Comparison of ENCODE assay signal across 30 cellular contexts in the genomic region with DNA sequence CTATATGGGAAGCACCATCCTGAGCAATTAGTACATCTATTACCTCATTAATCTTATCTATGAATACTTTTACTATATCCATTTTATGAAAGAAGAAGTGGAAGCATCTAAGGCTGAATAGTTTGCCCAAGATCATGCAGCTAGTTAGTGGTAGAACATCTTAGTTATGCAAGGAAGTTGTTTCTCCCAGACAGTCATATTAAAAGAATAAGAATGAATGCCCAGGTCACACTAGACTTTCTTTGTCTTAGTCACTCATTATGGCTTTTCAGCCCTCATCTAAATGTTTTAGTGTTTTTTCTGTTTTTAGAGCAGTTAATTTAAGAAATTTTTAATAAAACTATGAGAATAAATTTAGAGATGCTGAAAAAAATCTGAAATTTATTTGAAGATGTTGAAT.
"Had no signal": no experiment of that assay in that cellular context is flagged by ENCODE, and none has a peak within 500 bp of the region (broad histone marks: within the 10 kb centered on the region; RNA-seq: fewer than 3 reads in every experiment).

No MANE protein-coding gene starts in this region.

- H3K27me3 ChIP-seq: ascending aorta, breast epithelium, cardiac muscle cell, colonic mucosa, esophagus squamous epithelium had no signal

- H3K27me3 Mint-ChIP-seq: activated CD4-positive, alpha-beta memory T cell treated with anti-CD3 and anti-CD28 coated beads, Interleukin-2, amount 10 ng/mL, durations not matched to agents 7 days and 5 days; activated CD4-positive, alpha-beta T cell treated with anti-CD3 and anti-CD28 coated beads for 36 hours; activated CD4-positive, alpha-beta T cell treated with anti-CD3 and anti-CD28 coated beads, Interleukin-2, amount 10 ng/mL, durations not matched to agents 7 days and 5 days; activated naive CD4-positive, alpha-beta T cell treated with anti-CD3 and anti-CD28 coated beads, Interleukin-2, amount 10 ng/mL, durations not matched to agents 7 days and 5 days; activated naive CD8-positive, alpha-beta T cell treated with anti-CD3 and anti-CD28 coated beads, Interleukin-2, amount 10 ng/mL, durations not matched to agents 7 days and 5 days; activated T-cell treated with anti-CD3 and anti-CD28 coated beads, Interleukin-2, amount 50 U/mL, for 24 hours had no signal

- H3K4me1 Mint-ChIP-seq: activated CD4-positive, alpha-beta T cell treated with anti-CD3 and anti-CD28 coated beads, Interleukin-2, amount 10 ng/mL, durations not matched to agents 7 days and 5 days; activated naive CD4-positive, alpha-beta T cell treated with anti-CD3 and anti-CD28 coated beads, Interleukin-2, amount 10 ng/mL, durations not matched to agents 7 days and 5 days had no signal

- ATAC-seq: activated CD4-positive, alpha-beta T cell treated with anti-CD3 and anti-CD28 coated beads for 36 hours; activated naive CD4-positive, alpha-beta T cell treated with anti-CD3 and anti-CD28 coated beads, Interleukin-2, amount 50 U/mL, for 72 hours; activated T-cell treated with anti-CD3 and anti-CD28 coated beads, Interleukin-2, amount 50 U/mL, for 72 hours had no signal

- H3K36me3 ChIP-seq: ascending aorta, breast epithelium, cardiac muscle cell, colonic mucosa, esophagus squamous epithelium had no signal

- H3K9me3 ChIP-seq: ascending aorta, breast epithelium, colonic mucosa, esophagus squamous epithelium had no signal

- FAIRE-seq: endometrium, endothelial cell of umbilical vein had no signal

- H3K4me3 Mint-ChIP-seq: activated CD4-positive, alpha-beta memory T cell treated with anti-CD3 and anti-CD28 coated beads, Interleukin-2, amount 10 ng/mL, durations not matched to agents 7 days and 5 days; activated CD4-positive, alpha-beta T cell treated with anti-CD3 and anti-CD28 coated beads for 36 hours; activated CD4-positive, alpha-beta T cell treated with anti-CD3 and anti-CD28 coated beads, Interleukin-2, amount 10 ng/mL, durations not matched to agents 7 days and 5 days; activated naive CD4-positive, alpha-beta T cell treated with anti-CD3 and anti-CD28 coated beads, Interleukin-2, amount 10 ng/mL, durations not matched to agents 7 days and 5 days; activated naive CD8-positive, alpha-beta T cell treated with anti-CD3 and anti-CD28 coated beads, Interleukin-2, amount 10 ng/mL, durations not matched to agents 7 days and 5 days; activated T-cell treated with anti-CD3 and anti-CD28 coated beads, Interleukin-2, amount 50 U/mL, for 24 hours; activated T-cell treated with anti-CD3 and anti-CD28 coated beads, Interleukin-2, amount 50 U/mL, for 72 hours; brain had no signal

- H3K27ac ChIP-seq: ascending aorta, breast epithelium, cardiac muscle cell, colonic mucosa, epithelial cell of prostate, esophagus squamous epithelium had no signal

- H3K27ac Mint-ChIP-seq: activated CD4-positive, alpha-beta memory T cell treated with anti-CD3 and anti-CD28 coated beads, Interleukin-2, amount 10 ng/mL, durations not matched to agents 7 days and 5 days; activated CD4-positive, alpha-beta T cell treated with anti-CD3 and anti-CD28 coated beads for 36 hours; activated CD4-positive, alpha-beta T cell treated with anti-CD3 and anti-CD28 coated beads, Interleukin-2, amount 10 ng/mL, durations not matched to agents 7 days and 5 days; activated naive CD4-positive, alpha-beta T cell treated with anti-CD3 and anti-CD28 coated beads, Interleukin-2, amount 50 U/mL, for 72 hours; activated naive CD8-positive, alpha-beta T cell treated with anti-CD3 and anti-CD28 coated beads, Interleukin-2, amount 10 ng/mL, durations not matched to agents 7 days and 5 days; activated T-cell treated with anti-CD3 and anti-CD28 coated beads, Interleukin-2, amount 50 U/mL, for 24 hours; activated T-cell treated with anti-CD3 and anti-CD28 coated beads, Interleukin-2, amount 50 U/mL, for 72 hours; brain had no signal

- H3K4me3 ChIP-seq: ascending aorta, breast epithelium, cardiac muscle cell, colonic mucosa, esophagus squamous epithelium had no signal

- H3K4me1 ChIP-seq: ascending aorta, breast epithelium, colonic mucosa, esophagus squamous epithelium had no signal

- DNase-seq: activated CD4-positive, alpha-beta memory T cell treated with anti-CD3 and anti-CD28 coated beads, Interleukin-2, amount 10 ng/mL, durations not matched to agents 7 days and 5 days; activated CD4-positive, alpha-beta T cell treated with anti-CD3 and anti-CD28 coated beads for 36 hours; activated CD4-positive, alpha-beta T cell treated with anti-CD3 and anti-CD28 coated beads, Interleukin-2, amount 10 ng/mL, durations not matched to agents 7 days and 5 days; activated CD4-positive, alpha-beta T cell treated with anti-CD3 and anti-CD28 coated beads, Interleukin-2, amount 50 U/mL, for 4 hours; activated CD4-positive, CD25-positive, alpha-beta regulatory T cell; activated CD4-positive, CD25-positive, alpha-beta regulatory T cell treated with anti-CD3 and anti-CD28 coated beads, Interleukin-2, amount 50 U/mL, for 72 hours; activated CD8-positive, alpha-beta memory T cell treated with anti-CD3 and anti-CD28 coated beads, Interleukin-2, amount 50 U/mL, for 48 hours; activated gamma-delta T cell; activated naive CD4-positive, alpha-beta T cell; activated naive CD4-positive, alpha-beta T cell treated with anti-CD3 and anti-CD28 coated beads, Interleukin-2, amount 10 ng/mL, durations not matched to agents 7 days and 5 days; activated naive CD8-positive, alpha-beta T cell treated with anti-CD3 and anti-CD28 coated beads, Interleukin-2, amount 10 ng/mL, durations not matched to agents 7 days and 5 days; activated T-cell treated with anti-CD3 and anti-CD28 coated beads for 4 hours; activated T-cell treated with anti-CD3 and anti-CD28 coated beads, Interleukin-2, amount 50 U/mL, for 24 hours; activated T-cell treated with anti-CD3 and anti-CD28 coated beads, Interleukin-2, amount 50 U/mL, for 72 hours; central memory CD4-positive, alpha-beta T cell; cerebellar nuclear complex; colonic mucosa; effector CD8-positive, alpha-beta T cell; esophagus squamous epithelium; foreskin melanocyte; head of caudate nucleus; T-helper 2 cell had no signal
